9 cellular contexts compared by ENCODE assay signal in the genomic region with DNA sequence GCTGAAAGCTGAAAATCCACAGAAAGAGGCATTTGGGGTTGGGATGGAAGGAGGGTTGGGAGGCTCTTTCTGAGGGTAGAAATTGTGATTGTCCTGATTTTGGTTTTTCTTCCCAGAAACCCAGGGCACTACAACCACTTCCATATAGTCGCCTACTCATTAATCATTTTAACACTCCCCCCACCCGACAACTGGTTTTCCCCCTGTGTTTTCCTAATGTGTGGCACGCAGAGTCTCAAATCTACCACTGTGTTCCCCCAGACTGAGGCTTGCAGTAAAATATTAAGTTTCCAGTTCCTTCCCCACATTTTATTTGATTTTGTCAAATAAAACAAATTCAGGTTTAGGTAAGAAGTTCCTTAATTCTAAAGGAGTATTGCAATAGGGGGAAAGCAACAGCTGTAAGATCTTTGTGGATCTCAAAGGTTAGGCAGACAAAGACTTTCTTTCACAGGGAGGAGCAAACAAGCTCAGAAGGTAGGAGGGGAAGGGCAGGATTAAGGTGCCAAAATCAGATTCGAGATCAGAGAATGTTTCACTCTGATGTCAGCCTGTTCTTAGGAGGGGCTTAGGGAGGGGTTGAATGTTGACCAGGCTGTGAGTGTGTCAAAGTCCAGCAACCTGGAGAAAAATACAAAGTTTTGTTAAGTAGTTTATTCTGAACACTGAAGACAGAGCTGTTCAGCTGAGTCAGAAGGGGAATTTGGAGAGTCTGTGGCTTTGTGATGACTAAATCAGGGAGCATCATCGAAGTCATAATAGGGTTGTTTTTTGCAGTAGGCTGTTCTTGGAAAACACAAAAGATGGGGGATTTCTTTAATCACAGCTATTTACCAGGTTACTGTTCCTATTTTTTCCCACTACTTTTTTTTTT. TPM values are rescaled to one million over a fixed set of nuclear protein-coding genes. Genes with fewer than 3 reads are reported as not detected.
DNase-seq lines count a peak whose midpoint lies in the region; ATAC-seq and TF ChIP-seq lines count a peak whose summit lies in the region.
"Had no signal": no experiment of that assay in that cellular context is flagged by ENCODE, and none has a peak within 500 bp of the region (broad histone marks: within the 10 kb centered on the region; RNA-seq: fewer than 3 reads in every experiment).

No MANE protein-coding gene starts in this region.

- intact Hi-C loops in stomach (cut with DNase I; ENCODE audit: low total_unique reads) = no loop called here

- H3K27ac ChIP-seq in DOHH2 (ENCODE audit: low read depth, low read length) (no peak overlapping the region), stomach (peak overlapping the region in 4 of 5 donors; percentile 50 to 73 (median 56))
- H3K27ac ChIP-seq: VCaP had no signal

- no peak for TF ChIP-seq EP300 in stomach (IDR thresholded peaks at IDR 0.05)

- TF ChIP-seq CTCF in DOHH2 (IDR thresholded peaks at IDR 0.05; ENCODE audit: low read depth, low read length, poor library complexity, severe bottlenecking) (no peak), stomach (IDR thresholded peaks at IDR 0.05) (no peak)

- H3K9me3 ChIP-seq in DOHH2 (ENCODE audit: control insufficient read depth, insufficient read depth, low read length) (peaks cover 40% of the 10 kb centered on the region; the same call in 1 of the 2 replicates), stomach (no peaks in the 10 kb centered on the region)

- 0 out of 2 replicates have a peak, but pooled peaks cover 6% of the 10 kb centered on the region for H4K20me1 ChIP-seq in DOHH2 (ENCODE audit: control insufficient read depth, insufficient read depth, low read depth, low read length)

- H3K9me2 ChIP-seq in DOHH2 (replicated peaks; ENCODE audit: control insufficient read depth, low read length) = no peaks in the 10 kb centered on the region

- H3K79me2 ChIP-seq in DOHH2 (ENCODE audit: control insufficient read depth, low read length) = peaks cover 88% of the 10 kb centered on the region

- H3K4me2 ChIP-seq in DOHH2 (ENCODE audit: low read length) = 0 out of 2 replicates have a peak overlapping the region, but pooled peaks have one; percentile 12

- H3K27me3 ChIP-seq in DOHH2 (ENCODE audit: control insufficient read depth, low read length) (no peaks in the 10 kb centered on the region), stomach (no peaks in the 10 kb centered on the region)

- 26 to 43% (median 35%) methylated on average over 5 of the region's 5 CpGs for WGBS in stomach, 5 donors

- no peaks in the 10 kb centered on the region for H3F3A ChIP-seq in DOHH2 (ENCODE audit: control insufficient read depth, insufficient read depth)

- peaks cover 81% of the 10 kb centered on the region for H3K36me3 ChIP-seq in DOHH2 (ENCODE audit: control insufficient read depth, low read length)
- peaks cover 0 to 5% (median 4%) of the 10 kb centered on the region in 4 donors for H3K36me3 ChIP-seq in stomach

- peak; percentile 54 to 64 for DNase-seq in activated T-cell treated with anti-CD3 and anti-CD28 coated beads, Interleukin-2, amount 50 U/mL, for 48 hours
- DNase-seq in hepatic stellate cell (ENCODE audit: low spot score) = peak; percentile 76
- DNase-seq in stomach = no peak
- no peak for DNase-seq in ecto neural progenitor cell (ENCODE audit: low spot score)
- DNase-seq in NCI-H446 (lab: John Stamatoyannopoulos, UW) = no peak

- no peak for TF ChIP-seq POLR2A in stomach (IDR thresholded peaks at IDR 0.05)

- ATAC-seq in GM21381 (IDR thresholded peaks at IDR 0.05; ENCODE audit: unreplicated experiment) (peak; percentile 52), HG03575 (IDR thresholded peaks at IDR 0.05; ENCODE audit: extremely low read depth, insufficient number of reproducible peaks, low FRiP score, unreplicated experiment) (peak; percentile 63)

- H3K4me3 ChIP-seq in DOHH2 (ENCODE audit: low read length) = peak overlapping the region; percentile 12; the same call in 1 of the 2 replicates
- peak overlapping the region in 1 of 4 donors; percentile 23 for H3K4me3 ChIP-seq in stomach

- H3K4me1 ChIP-seq in DOHH2 (ENCODE audit: control insufficient read depth, low read length) (peaks cover 30% of the 10 kb centered on the region), stomach (peaks cover 52 to 83% (median 77%) of the 10 kb centered on the region in 4 donors)

RNA-seq across cellular contexts. Expression of gene ZNF267, which starts 3.6 kb away (rescaled TPM):
- total RNA-seq in stomach = 10 to 100 TPM; 11.1 to 30.3 (median 24.9) TPM
- polyA plus RNA-seq in stomach = 1 to 10 TPM; 3.5 to 8.6 (median 3.7) TPM

Comparison
In these comparisons a context has a peak if more than half of its experiments do, and no peak if none do; other contexts are left out.
1. DNase-seq: peak in activated T-cell treated with anti-CD3 and anti-CD28 coated beads, Interleukin-2, amount 50 U/mL, for 48 hours (2 of 2) and hepatic stellate cell (single experiment); none in stomach (single experiment), ecto neural progenitor cell (single experiment) and NCI-H446 (0 of 2).